In the genomic region with DNA sequence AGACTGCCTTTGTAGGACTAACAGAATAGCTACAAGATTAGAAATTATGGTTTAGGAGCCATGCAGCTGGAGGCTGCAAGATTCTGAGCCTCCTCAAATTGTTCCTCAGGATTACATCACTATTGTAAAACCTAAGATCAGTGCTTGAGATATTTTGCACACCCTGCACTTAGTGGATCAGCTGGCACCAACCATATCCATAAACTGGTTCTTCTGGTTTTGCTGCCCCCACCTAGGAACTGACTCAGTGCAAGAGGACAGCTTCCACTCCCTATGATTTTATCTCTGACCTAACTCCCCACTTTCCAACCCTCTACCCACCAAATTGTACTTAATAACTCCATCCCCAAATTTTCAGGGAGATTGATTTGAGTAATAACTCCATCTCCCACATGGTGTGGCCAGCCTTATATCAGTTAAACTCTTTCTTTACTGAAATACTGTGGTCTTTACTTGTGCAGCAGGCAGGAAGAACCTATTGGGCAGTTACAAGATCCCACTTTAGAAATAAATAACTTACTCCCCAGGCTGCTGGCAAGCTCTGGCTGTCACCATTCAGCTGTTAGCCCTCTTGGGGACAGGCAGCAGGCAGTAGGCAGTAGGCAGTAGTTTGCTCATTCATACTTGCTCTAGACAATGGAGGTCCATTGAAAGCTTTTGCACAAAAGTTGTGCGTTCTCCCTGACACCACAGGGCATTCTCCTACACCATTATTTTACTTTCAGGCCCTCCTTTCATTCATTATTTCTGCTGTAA, we compare ENCODE assay signal across 20 cellular contexts.
DNase-seq lines count a peak whose midpoint lies in the region; ATAC-seq and TF ChIP-seq lines count a peak whose summit lies in the region.
"Had no signal": no experiment of that assay in that cellular context is flagged by ENCODE, and none has a peak within 500 bp of the region (broad histone marks: within the 10 kb centered on the region; RNA-seq: fewer than 3 reads in every experiment).

No MANE protein-coding gene starts in this region.

- H3K27ac ChIP-seq in prostate gland (no peak overlapping the region), esophagus squamous epithelium (peak overlapping the region in 2 of 4 donors; percentile 5 to 57)
- H3K27ac ChIP-seq: ovary, vagina had no signal

- intact Hi-C loops in prostate gland (cut with DNase I) (no loop called here), esophagus squamous epithelium (cut with DNase I) (no loop called here)

- H3K4me3 ChIP-seq in prostate gland (no peak overlapping the region), esophagus squamous epithelium (no peak overlapping the region)
- H3K4me3 ChIP-seq: GM12878, ovary, vagina had no signal

- no peak for TF ChIP-seq CTCF in prostate gland (IDR thresholded peaks at IDR 0.05)
- TF ChIP-seq CTCF in esophagus squamous epithelium (IDR thresholded peaks at IDR 0.05): no peak

- H3K27me3 ChIP-seq in prostate gland (replicated peaks; ENCODE audit: insufficient read depth): no peaks in the 10 kb centered on the region
- H3K27me3 ChIP-seq in esophagus squamous epithelium: no peaks in the 10 kb centered on the region
- H3K27me3 ChIP-seq: ovary, vagina had no signal

- peaks cover 2% of the 10 kb centered on the region for H3K4me1 ChIP-seq in prostate gland (replicated peaks)
- peaks cover 0 to 13% (median 3%) of the 10 kb centered on the region in 3 donors for H3K4me1 ChIP-seq in esophagus squamous epithelium
- H3K4me1 ChIP-seq: vagina had no signal

- 74% methylated on average over 1 of the region's 1 CpG for WGBS in prostate gland
- WGBS in esophagus squamous epithelium, 2 donors: 44 to 83% methylated on average over 1 of the region's 1 CpG

- TF ChIP-seq POLR2A in prostate gland (IDR thresholded peaks at IDR 0.05): no peak
- no peak for TF ChIP-seq POLR2A in esophagus squamous epithelium (IDR thresholded peaks at IDR 0.05)
- no peak for TF ChIP-seq POLR2A in erythroblast (IDR thresholded peaks at IDR 0.05; ENCODE audit: low read length)

- H3K36me3 ChIP-seq in prostate gland (no peaks in the 10 kb centered on the region), esophagus squamous epithelium (no peaks in the 10 kb centered on the region)
- H3K36me3 ChIP-seq: ovary, vagina had no signal

- H3K9me3 ChIP-seq in prostate gland (no peaks in the 10 kb centered on the region), esophagus squamous epithelium (no peaks in the 10 kb centered on the region)
- H3K9me3 ChIP-seq: ovary, vagina had no signal

- DNase-seq in ELF-1 (ENCODE audit: low read depth, low spot score) (peak; percentile 18), NCI-H526 (lab: John Stamatoyannopoulos, UW) (peak; percentile 20 to 65), islet precursor cell (peak; percentile 74), prostate gland (ENCODE audit: low spot score) (peak; percentile 29), esophagus squamous epithelium (lab: John Stamatoyannopoulos, UW) (no peak), erythroblast (lab: John Stamatoyannopoulos, UW) (no peak)
- DNase-seq: activated CD4-positive, alpha-beta T cell treated with anti-CD3 and anti-CD28 coated beads, Interleukin-2, amount 50 U/mL, for 48 hours; activated naive CD4-positive, alpha-beta T cell treated with anti-CD3 and anti-CD28 coated beads, Interleukin-2, amount 10 ng/mL, durations not matched to agents 7 days and 5 days; aorta; COR-L47; effector memory CD4-positive, alpha-beta T cell; GF-D8; KBM-7; left colon; NCI-H1048; ovary; Right ventricle myocardium superior had no signal

- ATAC-seq in HG02938 (IDR thresholded peaks at IDR 0.05; ENCODE audit: unreplicated experiment): no peak
- ATAC-seq: GM12878, left colon had no signal

Comparison
In these comparisons a context has a peak if more than half of its experiments do, and no peak if none do; other contexts are left out.
1. DNase-seq: peak in ELF-1 (single experiment), NCI-H526 (2 of 2), islet precursor cell (single experiment) and prostate gland (single experiment); none in esophagus squamous epithelium (single experiment) and erythroblast (0 of 2).